8 cellular contexts compared by ENCODE assay signal in the genomic region with DNA sequence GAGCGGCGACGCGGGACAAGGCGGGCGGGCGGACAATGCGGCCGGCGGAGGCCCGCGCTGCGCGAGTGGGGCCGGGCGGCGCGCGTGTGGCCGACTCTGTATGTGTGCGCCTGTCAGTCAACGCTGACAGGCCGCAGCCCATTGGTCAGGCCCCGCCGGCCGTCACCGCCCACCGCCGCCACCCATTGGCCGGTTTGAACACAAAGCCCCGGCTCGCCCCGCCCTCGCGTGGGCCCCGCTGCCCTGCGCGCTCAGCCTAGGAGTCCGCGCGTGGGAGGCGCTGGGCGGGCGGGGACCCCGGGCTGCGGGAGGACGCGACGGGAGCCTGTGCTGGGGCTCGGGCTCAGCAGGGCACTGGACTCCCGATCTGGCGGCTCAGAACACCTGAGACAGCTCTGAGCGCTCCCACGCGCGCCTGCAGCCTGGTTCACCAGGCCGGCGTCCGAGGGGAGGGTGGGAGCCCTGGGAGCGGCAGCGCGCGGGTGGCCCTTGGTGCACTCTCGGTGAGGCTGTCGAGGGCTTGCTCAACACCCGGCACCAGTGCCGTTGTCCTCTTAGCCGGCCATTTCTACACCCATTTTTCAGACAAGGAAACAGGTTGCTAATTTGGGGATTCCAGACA. TPM values are rescaled to one million over a fixed set of nuclear protein-coding genes. Genes with fewer than 3 reads are reported as not detected.
DNase-seq lines count a peak whose midpoint lies in the region; ATAC-seq and TF ChIP-seq lines count a peak whose summit lies in the region.

A gene with protein sequence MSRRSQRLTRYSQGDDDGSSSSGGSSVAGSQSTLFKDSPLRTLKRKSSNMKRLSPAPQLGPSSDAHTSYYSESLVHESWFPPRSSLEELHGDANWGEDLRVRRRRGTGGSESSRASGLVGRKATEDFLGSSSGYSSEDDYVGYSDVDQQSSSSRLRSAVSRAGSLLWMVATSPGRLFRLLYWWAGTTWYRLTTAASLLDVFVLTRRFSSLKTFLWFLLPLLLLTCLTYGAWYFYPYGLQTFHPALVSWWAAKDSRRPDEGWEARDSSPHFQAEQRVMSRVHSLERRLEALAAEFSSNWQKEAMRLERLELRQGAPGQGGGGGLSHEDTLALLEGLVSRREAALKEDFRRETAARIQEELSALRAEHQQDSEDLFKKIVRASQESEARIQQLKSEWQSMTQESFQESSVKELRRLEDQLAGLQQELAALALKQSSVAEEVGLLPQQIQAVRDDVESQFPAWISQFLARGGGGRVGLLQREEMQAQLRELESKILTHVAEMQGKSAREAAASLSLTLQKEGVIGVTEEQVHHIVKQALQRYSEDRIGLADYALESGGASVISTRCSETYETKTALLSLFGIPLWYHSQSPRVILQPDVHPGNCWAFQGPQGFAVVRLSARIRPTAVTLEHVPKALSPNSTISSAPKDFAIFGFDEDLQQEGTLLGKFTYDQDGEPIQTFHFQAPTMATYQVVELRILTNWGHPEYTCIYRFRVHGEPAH (minus strand): TSS at position 88 of the 622 bp plus-strand sequence. CDS start 3,370 bp downstream, outside the sequence.

- no peak for TF ChIP-seq CTCF in fibroblast of lung (conservative IDR thresholded peaks at IDR 0.05 in 1 of 2, IDR thresholded peaks at IDR 0.05 in 1 of 2; ENCODE audit: low read depth in 1 of 2, low read length in 2 of 2)

- H3K27me3 ChIP-seq in fibroblast of lung (ENCODE audit: control insufficient read depth, insufficient read depth, low read length), result no peaks in the 10 kb centered on the region
- no peaks in the 10 kb centered on the region for H3K27me3 ChIP-seq in naive thymus-derived CD4-positive, alpha-beta T cell (ENCODE audit: control insufficient read depth in 2 of 2, insufficient read depth in 2 of 2, low read length in 2 of 2)

- DNase-seq in CMK (ENCODE audit: low read depth), result peak; percentile 74
- peak; percentile 86 for DNase-seq in HK-2 (ENCODE audit: unreplicated experiment)
- DNase-seq in RPMI7951 (ENCODE audit: low read depth), result peak; percentile 83
- DNase-seq in activated T-helper 1 cell treated with anti-CD3 and anti-CD28 coated beads, Interleukin-2, amount 50 U/mL, for 16 hours (ENCODE audit: low read depth in 1 of 2, low spot score in 1 of 2), result peak; percentile 88 to 90
- DNase-seq in fibroblast of lung (ENCODE audit: low read depth in 2 of 2), result peak; percentile 79 to 82
- peak; percentile 89 to 98 (median 92) for DNase-seq in naive thymus-derived CD4-positive, alpha-beta T cell

- H3K79me2 ChIP-seq in fibroblast of lung (ENCODE audit: control insufficient read depth, insufficient read depth, low read length), result peaks cover 18% of the 10 kb centered on the region

- H3K4me1 Mint-ChIP-seq in naive thymus-derived CD4-positive, alpha-beta T cell, result peaks cover 42 to 67% (median 62%) of the 10 kb centered on the region in 7 donors
- peaks cover 75% of the 10 kb centered on the region for H3K4me1 Mint-ChIP-seq in stimulated activated memory B cell treated with anti-CD40 and anti-IgM and Interleukin-4, amounts not matched to agents 10 μg/mL and 1 μg/mL and 100 μg/mL, for 72 hours

- peak within 1 kb of the TSS; percentile 90 for H3K27ac ChIP-seq in fibroblast of lung (ENCODE audit: insufficient read depth, low read length)
- peak within 1 kb of the TSS; percentile 81 for H3K27ac ChIP-seq in naive thymus-derived CD4-positive, alpha-beta T cell (ENCODE audit: low read depth, low read length)

- H3K9me3 Mint-ChIP-seq in naive thymus-derived CD4-positive, alpha-beta T cell, result no peaks in the 10 kb centered on the region
- H3K9me3 Mint-ChIP-seq in stimulated activated memory B cell treated with anti-CD40 and anti-IgM and Interleukin-4, amounts not matched to agents 10 μg/mL and 1 μg/mL and 100 μg/mL, for 72 hours, result no peaks in the 10 kb centered on the region

- intact Hi-C loops in naive thymus-derived CD4-positive, alpha-beta T cell (cut with micrococcal nuclease), result loop anchor here (1.0 to 10.0 kb wide), 10 partner anchors 38 to 561 kb away; a partner anchor contains a TSS

- peak within 1 kb of the TSS; percentile 69 for H2AFZ ChIP-seq in fibroblast of lung (ENCODE audit: low read length)

- no peaks in the 10 kb centered on the region for H3K27me3 Mint-ChIP-seq in naive thymus-derived CD4-positive, alpha-beta T cell
- H3K27me3 Mint-ChIP-seq in stimulated activated memory B cell treated with anti-CD40 and anti-IgM and Interleukin-4, amounts not matched to agents 10 μg/mL and 1 μg/mL and 100 μg/mL, for 72 hours, result no peaks in the 10 kb centered on the region

- H3K9ac ChIP-seq in fibroblast of lung (ENCODE audit: insufficient read depth, low read length), result peak within 1 kb of the TSS; percentile 77

- POLR2A ChIA-PET in naive thymus-derived CD4-positive, alpha-beta T cell (lab: Charles Lee), result interaction anchor here (0.6 to 33.7 kb wide), 9 partner anchors 11 to 124 kb away, joined by 3 to 1007 read pairs (median 10); a partner anchor contains a TSS

- H3K4me3 Mint-ChIP-seq in naive thymus-derived CD4-positive, alpha-beta T cell, result peak within 1 kb of the TSS; percentile 95 to 99 (median 96)
- peak within 1 kb of the TSS; percentile 94 for H3K4me3 Mint-ChIP-seq in stimulated activated memory B cell treated with anti-CD40 and anti-IgM and Interleukin-4, amounts not matched to agents 10 μg/mL and 1 μg/mL and 100 μg/mL, for 72 hours

- CTCF ChIA-PET in naive thymus-derived CD4-positive, alpha-beta T cell (lab: Charles Lee), result interaction anchor here (0.7 to 1.2 kb wide), 3 partner anchors 12 to 23 kb away, joined by 3 read pairs; no protein-coding TSS in a partner anchor

- H4K20me1 ChIP-seq in fibroblast of lung (ENCODE audit: control insufficient read depth, extremely low read depth, insufficient read depth, low read length), result no peaks in the 10 kb centered on the region

- H3K4me3 ChIP-seq in fibroblast of lung (replicated peaks in 1 of 4; ENCODE audit: control extremely low read depth in 1 of 4, insufficient read depth in 1 of 4, low read depth in 3 of 4, low read length in 4 of 4), result peak within 1 kb of the TSS; percentile 68 to 79 (median 72)
- peak within 1 kb of the TSS; percentile 95 for H3K4me3 ChIP-seq in naive thymus-derived CD4-positive, alpha-beta T cell (ENCODE audit: low read length)

- peaks cover 8 to 44% (median 29%) of the 10 kb centered on the region in 5 donors for H3K36me3 Mint-ChIP-seq in naive thymus-derived CD4-positive, alpha-beta T cell
- peaks cover 27% of the 10 kb centered on the region for H3K36me3 Mint-ChIP-seq in stimulated activated memory B cell treated with anti-CD40 and anti-IgM and Interleukin-4, amounts not matched to agents 10 μg/mL and 1 μg/mL and 100 μg/mL, for 72 hours

- H3K36me3 ChIP-seq in fibroblast of lung (ENCODE audit: control insufficient read depth, insufficient read depth, low read length), result peaks cover 16% of the 10 kb centered on the region
- H3K36me3 ChIP-seq in naive thymus-derived CD4-positive, alpha-beta T cell (ENCODE audit: control insufficient read depth in 2 of 3, insufficient read depth in 3 of 3, low read length in 3 of 3), result peaks cover 3 to 19% (median 5%) of the 10 kb centered on the region in 3 experiments

- ATAC-seq in GM19395 (IDR thresholded peaks at IDR 0.05; ENCODE audit: unreplicated experiment), result peak; percentile 64
- ATAC-seq in naive thymus-derived CD4-positive, alpha-beta T cell, result peak; percentile 85
- peak; percentile 88 for ATAC-seq in stimulated activated memory B cell treated with anti-CD40 and anti-IgM and Interleukin-4, amounts not matched to agents 10 μg/mL and 1 μg/mL and 100 μg/mL, for 72 hours

- no peaks in the 10 kb centered on the region for H3K9me3 ChIP-seq in fibroblast of lung (ENCODE audit: control insufficient read depth, insufficient read depth, low read depth, low read length)
- H3K9me3 ChIP-seq in naive thymus-derived CD4-positive, alpha-beta T cell (ENCODE audit: control insufficient read depth in 2 of 3, low read length in 3 of 3), result no peaks in the 10 kb centered on the region

- peaks cover 7% of the 10 kb centered on the region for H3K4me1 ChIP-seq in fibroblast of lung (ENCODE audit: control insufficient read depth, extremely low read depth, insufficient read depth, low read length)
- H3K4me1 ChIP-seq in naive thymus-derived CD4-positive, alpha-beta T cell (ENCODE audit: control insufficient read depth in 2 of 2, insufficient read depth in 2 of 2, low read length in 2 of 2), result peaks cover 48 to 54% of the 10 kb centered on the region in 2 donors

- peak within 1 kb of the TSS; percentile 89 to 100 (median 99) for H3K27ac Mint-ChIP-seq in naive thymus-derived CD4-positive, alpha-beta T cell
- H3K27ac Mint-ChIP-seq in stimulated activated memory B cell treated with anti-CD40 and anti-IgM and Interleukin-4, amounts not matched to agents 10 μg/mL and 1 μg/mL and 100 μg/mL, for 72 hours, result peak within 1 kb of the TSS; percentile 99

- peak within 1 kb of the TSS; percentile 96 for H3K4me2 ChIP-seq in fibroblast of lung (ENCODE audit: extremely low read depth, insufficient read depth, low read length)

RNA-seq across cellular contexts. Expression of the gene that starts here (rescaled TPM):
- 47.8 and 69.2 TPM in 2 replicates for total RNA-seq in RPMI7951 (2014; rRNA removed; shearing (Covaris generic))
- 42.1 and 76.6 TPM in 2 replicates for total RNA-seq in fibroblast of lung
- polyA plus RNA-seq in fibroblast of lung, result 26.2 and 27.4 TPM in 2 replicates
- 46.4 and 50.4 TPM in 2 replicates for polyA plus RNA-seq in fibroblast of lung (2012)
- polyA minus RNA-seq in fibroblast of lung (ENCODE audit: low replicate concordance), result 183 and 189 TPM in 2 replicates
- total RNA-seq in naive thymus-derived CD4-positive, alpha-beta T cell, result 100 to 1,000 TPM; 509 to 977 (median 558) TPM
- polyA plus RNA-seq in naive thymus-derived CD4-positive, alpha-beta T cell, result 100 to 1,000 TPM; 397 to 696 TPM

Comparison
In these comparisons a context has a peak if more than half of its experiments do, and no peak if none do; other contexts are left out.
1. Peak in every context shown above with its lines: DNase-seq, ATAC-seq, H3K4me3 ChIP-seq and H3K27ac ChIP-seq.
2. RNA of the gene that starts here (polyA plus RNA-seq): 397 to 696 TPM in naive thymus-derived CD4-positive, alpha-beta T cell; 26.2 to 50.4 TPM in fibroblast of lung; every median in the first group is over 4 times any median in the second.